ENCODE assay signal across 10 cellular contexts in genomic region chr9:129551393-129551973, GRCh38.
"Had no signal": no experiment of that assay in that cellular context is flagged by ENCODE, and none has a peak within 500 bp of the region (broad histone marks: within the 10 kb centered on the region; RNA-seq: fewer than 3 reads in every experiment).

No MANE protein-coding gene starts in this region.

- H3K27me3 ChIP-seq: thyroid gland, vagina had no signal

- H3K9me3 Mint-ChIP-seq: activated naive CD8-positive, alpha-beta T cell treated with anti-CD3 and anti-CD28 coated beads, Interleukin-2, amount 10 ng/mL, durations not matched to agents 7 days and 5 days; naive thymus-derived CD8-positive, alpha-beta T cell had no signal

- H3K27ac Mint-ChIP-seq: activated naive CD8-positive, alpha-beta T cell treated with anti-CD3 and anti-CD28 coated beads, Interleukin-2, amount 10 ng/mL, durations not matched to agents 7 days and 5 days had no signal

- H3K36me3 Mint-ChIP-seq: activated naive CD8-positive, alpha-beta T cell treated with anti-CD3 and anti-CD28 coated beads, Interleukin-2, amount 10 ng/mL, durations not matched to agents 7 days and 5 days; naive thymus-derived CD8-positive, alpha-beta T cell had no signal

- H3K36me3 ChIP-seq: thyroid gland, vagina had no signal

- DNase-seq: activated CD4-positive, alpha-beta T cell treated with anti-CD3 and anti-CD28 coated beads, Interleukin-2, amount 50 U/mL, for 1 hour; activated CD8-positive, alpha-beta memory T cell treated with anti-CD3 and anti-CD28 coated beads for 24 hours; activated gamma-delta T cell treated with Interleukin-2 at 50 U/mL for 16 hours; mammary epithelial cell; naive thymus-derived CD8-positive, alpha-beta T cell; stimulated activated CD4-positive, alpha-beta T cell treated with anti-CD3 and anti-CD28 coated beads, Interleukin-12 subunit alpha, Interleukin-12 subunit beta, amount 100 ng/mL, for 4 hours; stimulated activated CD4-positive, alpha-beta T cell treated with anti-CD3 and anti-CD28 coated beads, Interleukin-2, amount 100 ng/mL, for 24 hours had no signal

- H3K27ac ChIP-seq: thyroid gland had no signal

- H3K4me3 ChIP-seq: thyroid gland, vagina had no signal

- H3K9me3 ChIP-seq: thyroid gland, vagina had no signal
